Comparison of ENCODE assay signal across 8 cellular contexts in the genomic region with DNA sequence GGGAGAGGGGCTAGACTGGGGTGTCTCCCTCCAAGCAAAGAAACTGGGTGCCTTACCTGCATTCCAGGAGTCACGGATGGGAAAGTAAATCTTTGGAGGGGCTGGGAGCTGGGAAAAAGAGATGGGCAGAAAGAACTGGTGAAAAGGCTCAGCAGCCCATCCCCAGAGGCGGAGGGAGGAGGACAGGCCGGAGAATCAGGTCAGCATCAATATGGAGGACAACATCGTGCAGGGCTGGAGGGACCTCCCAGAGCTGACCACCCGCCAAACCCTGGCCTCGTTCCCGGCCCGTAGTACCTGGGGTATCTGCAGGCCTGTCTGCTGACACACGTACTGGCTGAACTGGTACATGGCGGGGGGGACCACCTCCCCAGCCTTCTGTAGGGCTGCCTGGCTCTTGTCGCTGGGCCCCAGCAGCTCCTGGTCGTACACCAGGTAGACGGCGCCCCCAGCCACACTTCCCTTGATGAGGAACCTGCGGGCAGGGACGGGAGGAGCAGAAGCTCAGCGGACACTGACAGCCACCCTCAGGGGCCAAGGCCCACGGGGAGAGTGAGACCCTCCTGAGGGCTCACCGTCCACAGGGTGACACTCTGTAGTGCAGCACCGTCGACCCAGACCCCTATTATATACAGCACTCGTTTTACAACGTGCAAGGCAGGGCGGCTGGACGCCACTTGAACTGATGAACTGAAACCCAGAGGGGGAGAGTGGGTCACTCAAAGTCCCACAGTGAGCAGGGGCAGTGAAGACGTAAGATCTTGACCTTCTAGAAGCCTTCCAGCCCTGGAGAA. TPM values are rescaled to one million over a fixed set of nuclear protein-coding genes. Genes with fewer than 3 reads are reported as not detected.
DNase-seq lines count a peak whose midpoint lies in the region; ATAC-seq and TF ChIP-seq lines count a peak whose summit lies in the region.

No MANE protein-coding gene starts in this region.

- no peaks in the 10 kb centered on the region for H3K9me3 ChIP-seq in hepatocyte (ENCODE audit: low read depth)

- peaks cover 24% of the 10 kb centered on the region for H3K4me1 Mint-ChIP-seq in activated CD4-positive, alpha-beta memory T cell treated with anti-CD3 and anti-CD28 coated beads, Interleukin-2, amount 10 ng/mL, durations not matched to agents 7 days and 5 days
- peaks cover 41% of the 10 kb centered on the region for H3K4me1 Mint-ChIP-seq in stimulated activated effector memory CD8-positive, alpha-beta T cell treated with anti-CD3 and anti-CD28 coated beads, Interleukin-12 subunit alpha, Interleukin-12 subunit beta, amount 100 ng/mL, for 72 hours

- H3K27ac ChIP-seq in hepatocyte, result peak overlapping the region; percentile 77

- peak overlapping the region; percentile 51 for H2AFZ ChIP-seq in hepatocyte

- POLR2A ChIA-PET in activated CD4-positive, alpha-beta memory T cell treated with anti-CD3 and anti-CD28 coated beads, Interleukin-2, amount 10 ng/mL, durations not matched to agents 7 days and 5 days (lab: Charles Lee), result interaction anchor here (0.8 to 1.0 kb wide), 4 partner anchors 9 to 52 kb away, joined by 3 to 4 read pairs (median 3); no protein-coding TSS in a partner anchor

- peak overlapping the region; percentile 87 for H3K27ac Mint-ChIP-seq in activated CD4-positive, alpha-beta memory T cell treated with anti-CD3 and anti-CD28 coated beads, Interleukin-2, amount 10 ng/mL, durations not matched to agents 7 days and 5 days
- peak overlapping the region; percentile 96 for H3K27ac Mint-ChIP-seq in stimulated activated effector memory CD8-positive, alpha-beta T cell treated with anti-CD3 and anti-CD28 coated beads, Interleukin-12 subunit alpha, Interleukin-12 subunit beta, amount 100 ng/mL, for 72 hours

- H3K27me3 ChIP-seq in hepatocyte, result no peaks in the 10 kb centered on the region

- no peaks in the 10 kb centered on the region for H4K20me1 ChIP-seq in hepatocyte (ENCODE audit: insufficient read depth, poor library complexity, severe bottlenecking)

- H3K4me3 Mint-ChIP-seq in activated CD4-positive, alpha-beta memory T cell treated with anti-CD3 and anti-CD28 coated beads, Interleukin-2, amount 10 ng/mL, durations not matched to agents 7 days and 5 days, result peak overlapping the region; percentile 94
- H3K4me3 Mint-ChIP-seq in stimulated activated effector memory CD8-positive, alpha-beta T cell treated with anti-CD3 and anti-CD28 coated beads, Interleukin-12 subunit alpha, Interleukin-12 subunit beta, amount 100 ng/mL, for 72 hours, result peak overlapping the region; percentile 84

- no peaks in the 10 kb centered on the region for H3K9me3 Mint-ChIP-seq in activated CD4-positive, alpha-beta memory T cell treated with anti-CD3 and anti-CD28 coated beads, Interleukin-2, amount 10 ng/mL, durations not matched to agents 7 days and 5 days
- no peaks in the 10 kb centered on the region for H3K9me3 Mint-ChIP-seq in stimulated activated effector memory CD8-positive, alpha-beta T cell treated with anti-CD3 and anti-CD28 coated beads, Interleukin-12 subunit alpha, Interleukin-12 subunit beta, amount 100 ng/mL, for 72 hours

- no peak for DNase-seq in HFF-Myc (ENCODE audit: extremely low read depth, low read depth)
- DNase-seq in activated CD4-positive, alpha-beta memory T cell treated with anti-CD3 and anti-CD28 coated beads, Interleukin-2, amount 10 ng/mL, durations not matched to agents 7 days and 5 days, result no peak
- peak; percentile 19 for DNase-seq in hepatocyte (ENCODE audit: low spot score)
- DNase-seq in stimulated activated effector memory CD8-positive, alpha-beta T cell treated with anti-CD3 and anti-CD28 coated beads, Interleukin-12 subunit alpha, Interleukin-12 subunit beta, amount 100 ng/mL, for 72 hours (ENCODE audit: low spot score in 2 of 2), result no peak
- DNase-seq in NCI-H128 (lab: John Stamatoyannopoulos, UW; ENCODE audit: unreplicated experiment), result no peak
- no peak for DNase-seq in iPS-NIHi11 (ENCODE audit: low spot score)

- CTCF ChIA-PET in activated CD4-positive, alpha-beta memory T cell treated with anti-CD3 and anti-CD28 coated beads, Interleukin-2, amount 10 ng/mL, durations not matched to agents 7 days and 5 days (lab: Charles Lee), result no interaction called here

- no peaks in the 10 kb centered on the region for H3K9me2 ChIP-seq in hepatocyte (replicated peaks; ENCODE audit: insufficient read depth)

- 45% methylated on average over 26 of the region's 26 CpGs for WGBS in hepatocyte (ENCODE audit: low lambda C conversion rate, missing lambda C conversion rate)

- H3K36me3 ChIP-seq in hepatocyte (replicated peaks; ENCODE audit: insufficient read depth, low read depth), result no peaks in the 10 kb centered on the region

- H3K4me3 ChIP-seq in HFF-Myc (replicated peaks; ENCODE audit: low read depth, low read length), result peak overlapping the region; percentile 99
- peak overlapping the region; percentile 63 for H3K4me3 ChIP-seq in hepatocyte

- peaks cover 6% of the 10 kb centered on the region for H3K36me3 Mint-ChIP-seq in activated CD4-positive, alpha-beta memory T cell treated with anti-CD3 and anti-CD28 coated beads, Interleukin-2, amount 10 ng/mL, durations not matched to agents 7 days and 5 days (ENCODE audit: low read depth)
- peaks cover 41% of the 10 kb centered on the region for H3K36me3 Mint-ChIP-seq in stimulated activated effector memory CD8-positive, alpha-beta T cell treated with anti-CD3 and anti-CD28 coated beads, Interleukin-12 subunit alpha, Interleukin-12 subunit beta, amount 100 ng/mL, for 72 hours

- peaks cover 8% of the 10 kb centered on the region for H3K27me3 Mint-ChIP-seq in activated CD4-positive, alpha-beta memory T cell treated with anti-CD3 and anti-CD28 coated beads, Interleukin-2, amount 10 ng/mL, durations not matched to agents 7 days and 5 days

- H3K4me2 ChIP-seq in hepatocyte, result peak overlapping the region; percentile 91

- no peaks in the 10 kb centered on the region for H3K4me1 ChIP-seq in hepatocyte (ENCODE audit: insufficient read depth)

- peaks cover 13% of the 10 kb centered on the region for H3K79me2 ChIP-seq in hepatocyte

- no peak for TF ChIP-seq CTCF in HFF-Myc (IDR thresholded peaks at IDR 0.05; ENCODE audit: low read depth, low read length, missing control alignments)
- no peak for TF ChIP-seq CTCF in hepatocyte (IDR thresholded peaks at IDR 0.05; ENCODE audit: poor library complexity)

- no peak for ATAC-seq in stimulated activated effector memory CD8-positive, alpha-beta T cell treated with anti-CD3 and anti-CD28 coated beads, Interleukin-12 subunit alpha, Interleukin-12 subunit beta, amount 100 ng/mL, for 72 hours
- ATAC-seq in GM21529 (IDR thresholded peaks at IDR 0.05; ENCODE audit: unreplicated experiment) (no peak), HG02588 (IDR thresholded peaks at IDR 0.05; ENCODE audit: unreplicated experiment) (no peak)

RNA-seq across cellular contexts. Expression of gene MICOS13, which starts 0.8 kb away (rescaled TPM):
- 10 to 100 TPM; 38.7 to 39.5 TPM for total RNA-seq in activated CD4-positive, alpha-beta memory T cell treated with anti-CD3 and anti-CD28 coated beads, Interleukin-2, amount 10 ng/mL, durations not matched to agents 7 days and 5 days
- total RNA-seq in hepatocyte, result 32.3 and 38.2 TPM in 2 replicates
- polyA plus RNA-seq in hepatocyte, result 120 and 157 TPM in 2 replicates

RNA-seq across cellular contexts. Expression of gene HSD11B1L, which starts 1.3 kb away (rescaled TPM):
- total RNA-seq in activated CD4-positive, alpha-beta memory T cell treated with anti-CD3 and anti-CD28 coated beads, Interleukin-2, amount 10 ng/mL, durations not matched to agents 7 days and 5 days, result 1 to 10 TPM; 2.5 to 3.2 TPM
- 14.0 and 14.9 TPM in 2 replicates for total RNA-seq in hepatocyte
- polyA plus RNA-seq in hepatocyte, result 25.1 and 26.0 TPM in 2 replicates

RNA-seq across cellular contexts. Expression of gene RPL36, which starts 10.6 kb away (rescaled TPM):
- 1,000 to 10,000 TPM; 1,036 to 1,058 TPM for total RNA-seq in activated CD4-positive, alpha-beta memory T cell treated with anti-CD3 and anti-CD28 coated beads, Interleukin-2, amount 10 ng/mL, durations not matched to agents 7 days and 5 days
- total RNA-seq in hepatocyte, result 637 and 1,059 TPM in 2 replicates
- polyA plus RNA-seq in hepatocyte, result 917 and 990 TPM in 2 replicates

RNA-seq across cellular contexts. Expression of gene LONP1, which starts 40.5 kb away (rescaled TPM):
- total RNA-seq in activated CD4-positive, alpha-beta memory T cell treated with anti-CD3 and anti-CD28 coated beads, Interleukin-2, amount 10 ng/mL, durations not matched to agents 7 days and 5 days, result 100 to 1,000 TPM in 1 of 2 experiments, 10 to 100 TPM in 1; 98.7 to 106 TPM
- total RNA-seq in hepatocyte, result 61.6 and 63.0 TPM in 2 replicates
- 79.1 and 79.2 TPM in 2 replicates for polyA plus RNA-seq in hepatocyte

RNA-seq across cellular contexts. Expression of gene CATSPERD, which starts 41.0 kb away (rescaled TPM):
- not detected for total RNA-seq in activated CD4-positive, alpha-beta memory T cell treated with anti-CD3 and anti-CD28 coated beads, Interleukin-2, amount 10 ng/mL, durations not matched to agents 7 days and 5 days
- total RNA-seq in hepatocyte, result not detected in 2 replicates
- polyA plus RNA-seq in hepatocyte, result not detected in 2 replicates
